In the genomic region with DNA sequence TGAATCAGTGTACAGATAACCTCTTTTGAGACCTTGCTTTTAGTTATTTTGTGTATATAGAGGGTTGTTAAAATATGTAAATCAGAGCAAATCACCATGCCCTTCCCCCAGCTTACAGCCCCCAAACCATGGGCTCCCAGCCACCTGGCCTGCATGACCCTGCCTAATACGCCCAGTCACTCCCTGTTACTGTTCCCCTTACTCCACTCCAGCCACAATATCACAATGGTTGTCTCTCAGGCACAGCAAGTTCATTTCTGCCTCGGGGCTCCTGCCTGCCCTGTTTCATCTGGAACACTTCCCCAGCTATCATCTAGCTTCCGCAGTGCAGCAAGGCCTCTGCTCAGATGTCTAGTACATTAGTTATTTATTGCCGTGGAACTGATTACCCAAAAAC, we compare ENCODE assay signal across 1 cellular context.
TF ChIP-seq lines count a peak whose summit lies in the region.

No MANE protein-coding gene starts in this region.

TF ChIP-seq in GM23338, 12 proteins besides CTCF, POLR2A, EP300 and RAD21:
- TF ChIP-seq EZH2 (IDR thresholded peaks at IDR 0.05; ENCODE audit: low read depth, unreplicated experiment) = no peak
- no peak for TF ChIP-seq ETS1 (IDR thresholded peaks at IDR 0.05)
- no peak for TF ChIP-seq ZNF114 (CRISPR knock-in tag; IDR thresholded peaks at IDR 0.05)
- TF ChIP-seq, protein P1, sequence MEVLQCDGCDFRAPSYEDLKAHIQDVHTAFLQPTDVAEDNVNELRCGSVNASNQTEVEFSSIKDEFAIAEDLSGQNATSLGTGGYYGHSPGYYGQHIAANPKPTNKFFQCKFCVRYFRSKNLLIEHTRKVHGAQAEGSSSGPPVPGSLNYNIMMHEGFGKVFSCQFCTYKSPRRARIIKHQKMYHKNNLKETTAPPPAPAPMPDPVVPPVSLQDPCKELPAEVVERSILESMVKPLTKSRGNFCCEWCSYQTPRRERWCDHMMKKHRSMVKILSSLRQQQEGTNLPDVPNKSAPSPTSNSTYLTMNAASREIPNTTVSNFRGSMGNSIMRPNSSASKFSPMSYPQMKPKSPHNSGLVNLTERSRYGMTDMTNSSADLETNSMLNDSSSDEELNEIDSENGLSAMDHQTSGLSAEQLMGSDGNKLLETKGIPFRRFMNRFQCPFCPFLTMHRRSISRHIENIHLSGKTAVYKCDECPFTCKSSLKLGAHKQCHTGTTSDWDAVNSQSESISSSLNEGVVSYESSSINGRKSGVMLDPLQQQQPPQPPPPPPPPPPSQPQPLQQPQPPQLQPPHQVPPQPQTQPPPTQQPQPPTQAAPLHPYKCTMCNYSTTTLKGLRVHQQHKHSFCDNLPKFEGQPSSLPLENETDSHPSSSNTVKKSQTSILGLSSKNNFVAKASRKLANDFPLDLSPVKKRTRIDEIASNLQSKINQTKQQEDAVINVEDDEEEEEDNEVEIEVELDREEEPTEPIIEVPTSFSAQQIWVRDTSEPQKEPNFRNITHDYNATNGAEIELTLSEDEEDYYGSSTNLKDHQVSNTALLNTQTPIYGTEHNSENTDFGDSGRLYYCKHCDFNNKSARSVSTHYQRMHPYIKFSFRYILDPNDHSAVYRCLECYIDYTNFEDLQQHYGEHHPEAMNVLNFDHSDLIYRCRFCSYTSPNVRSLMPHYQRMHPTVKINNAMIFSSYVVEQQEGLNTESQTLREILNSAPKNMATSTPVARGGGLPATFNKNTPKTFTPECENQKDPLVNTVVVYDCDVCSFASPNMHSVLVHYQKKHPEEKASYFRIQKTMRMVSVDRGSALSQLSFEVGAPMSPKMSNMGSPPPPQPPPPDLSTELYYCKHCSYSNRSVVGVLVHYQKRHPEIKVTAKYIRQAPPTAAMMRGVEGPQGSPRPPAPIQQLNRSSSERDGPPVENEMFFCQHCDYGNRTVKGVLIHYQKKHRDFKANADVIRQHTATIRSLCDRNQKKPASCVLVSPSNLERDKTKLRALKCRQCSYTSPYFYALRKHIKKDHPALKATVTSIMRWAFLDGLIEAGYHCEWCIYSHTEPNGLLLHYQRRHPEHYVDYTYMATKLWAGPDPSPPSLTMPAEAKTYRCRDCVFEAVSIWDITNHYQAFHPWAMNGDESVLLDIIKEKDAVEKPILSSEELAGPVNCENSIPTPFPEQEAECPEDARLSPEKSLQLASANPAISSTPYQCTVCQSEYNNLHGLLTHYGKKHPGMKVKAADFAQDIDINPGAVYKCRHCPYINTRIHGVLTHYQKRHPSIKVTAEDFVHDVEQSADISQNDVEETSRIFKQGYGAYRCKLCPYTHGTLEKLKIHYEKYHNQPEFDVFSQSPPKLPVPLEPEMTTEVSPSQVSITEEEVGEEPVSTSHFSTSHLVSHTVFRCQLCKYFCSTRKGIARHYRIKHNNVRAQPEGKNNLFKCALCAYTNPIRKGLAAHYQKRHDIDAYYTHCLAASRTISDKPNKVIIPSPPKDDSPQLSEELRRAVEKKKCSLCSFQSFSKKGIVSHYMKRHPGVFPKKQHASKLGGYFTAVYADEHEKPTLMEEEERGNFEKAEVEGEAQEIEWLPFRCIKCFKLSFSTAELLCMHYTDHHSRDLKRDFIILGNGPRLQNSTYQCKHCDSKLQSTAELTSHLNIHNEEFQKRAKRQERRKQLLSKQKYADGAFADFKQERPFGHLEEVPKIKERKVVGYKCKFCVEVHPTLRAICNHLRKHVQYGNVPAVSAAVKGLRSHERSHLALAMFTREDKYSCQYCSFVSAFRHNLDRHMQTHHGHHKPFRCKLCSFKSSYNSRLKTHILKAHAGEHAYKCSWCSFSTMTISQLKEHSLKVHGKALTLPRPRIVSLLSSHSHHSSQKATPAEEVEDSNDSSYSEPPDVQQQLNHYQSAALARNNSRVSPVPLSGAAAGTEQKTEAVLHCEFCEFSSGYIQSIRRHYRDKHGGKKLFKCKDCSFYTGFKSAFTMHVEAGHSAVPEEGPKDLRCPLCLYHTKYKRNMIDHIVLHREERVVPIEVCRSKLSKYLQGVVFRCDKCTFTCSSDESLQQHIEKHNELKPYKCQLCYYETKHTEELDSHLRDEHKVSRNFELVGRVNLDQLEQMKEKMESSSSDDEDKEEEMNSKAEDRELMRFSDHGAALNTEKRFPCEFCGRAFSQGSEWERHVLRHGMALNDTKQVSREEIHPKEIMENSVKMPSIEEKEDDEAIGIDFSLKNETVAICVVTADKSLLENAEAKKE (CRISPR knock-in tag; IDR thresholded peaks at IDR 0.05) = no peak
- no peak for TF ChIP-seq CREB1 (CRISPR knock-in tag; IDR thresholded peaks at IDR 0.05; ENCODE audit: low read depth)
- TF ChIP-seq EZH2phosphoT487 (IDR thresholded peaks at IDR 0.05; ENCODE audit: unreplicated experiment) = no peak
- TF ChIP-seq NANOG (IDR thresholded peaks at IDR 0.05; ENCODE audit: borderline replicate concordance) = no peak
- TF ChIP-seq STAT1 (IDR thresholded peaks at IDR 0.05; ENCODE audit: unreplicated experiment) = no peak
- no peak for TF ChIP-seq JUNB (IDR thresholded peaks at IDR 0.05; ENCODE audit: unreplicated experiment)
- no peak for TF ChIP-seq POLR2AphosphoS5 (IDR thresholded peaks at IDR 0.05; ENCODE audit: low read depth)
- TF ChIP-seq ZNF331 (CRISPR knock-in tag; IDR thresholded peaks at IDR 0.05; ENCODE audit: low read depth) = no peak
- TF ChIP-seq, protein P2, sequence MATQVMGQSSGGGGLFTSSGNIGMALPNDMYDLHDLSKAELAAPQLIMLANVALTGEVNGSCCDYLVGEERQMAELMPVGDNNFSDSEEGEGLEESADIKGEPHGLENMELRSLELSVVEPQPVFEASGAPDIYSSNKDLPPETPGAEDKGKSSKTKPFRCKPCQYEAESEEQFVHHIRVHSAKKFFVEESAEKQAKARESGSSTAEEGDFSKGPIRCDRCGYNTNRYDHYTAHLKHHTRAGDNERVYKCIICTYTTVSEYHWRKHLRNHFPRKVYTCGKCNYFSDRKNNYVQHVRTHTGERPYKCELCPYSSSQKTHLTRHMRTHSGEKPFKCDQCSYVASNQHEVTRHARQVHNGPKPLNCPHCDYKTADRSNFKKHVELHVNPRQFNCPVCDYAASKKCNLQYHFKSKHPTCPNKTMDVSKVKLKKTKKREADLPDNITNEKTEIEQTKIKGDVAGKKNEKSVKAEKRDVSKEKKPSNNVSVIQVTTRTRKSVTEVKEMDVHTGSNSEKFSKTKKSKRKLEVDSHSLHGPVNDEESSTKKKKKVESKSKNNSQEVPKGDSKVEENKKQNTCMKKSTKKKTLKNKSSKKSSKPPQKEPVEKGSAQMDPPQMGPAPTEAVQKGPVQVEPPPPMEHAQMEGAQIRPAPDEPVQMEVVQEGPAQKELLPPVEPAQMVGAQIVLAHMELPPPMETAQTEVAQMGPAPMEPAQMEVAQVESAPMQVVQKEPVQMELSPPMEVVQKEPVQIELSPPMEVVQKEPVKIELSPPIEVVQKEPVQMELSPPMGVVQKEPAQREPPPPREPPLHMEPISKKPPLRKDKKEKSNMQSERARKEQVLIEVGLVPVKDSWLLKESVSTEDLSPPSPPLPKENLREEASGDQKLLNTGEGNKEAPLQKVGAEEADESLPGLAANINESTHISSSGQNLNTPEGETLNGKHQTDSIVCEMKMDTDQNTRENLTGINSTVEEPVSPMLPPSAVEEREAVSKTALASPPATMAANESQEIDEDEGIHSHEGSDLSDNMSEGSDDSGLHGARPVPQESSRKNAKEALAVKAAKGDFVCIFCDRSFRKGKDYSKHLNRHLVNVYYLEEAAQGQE (IDR thresholded peaks at IDR 0.05; ENCODE audit: unreplicated experiment) = no peak
TF ChIP-seq in GM23338: peak in this region for 0.
